ENCODE assay signal across 32 cellular contexts in the genomic region with DNA sequence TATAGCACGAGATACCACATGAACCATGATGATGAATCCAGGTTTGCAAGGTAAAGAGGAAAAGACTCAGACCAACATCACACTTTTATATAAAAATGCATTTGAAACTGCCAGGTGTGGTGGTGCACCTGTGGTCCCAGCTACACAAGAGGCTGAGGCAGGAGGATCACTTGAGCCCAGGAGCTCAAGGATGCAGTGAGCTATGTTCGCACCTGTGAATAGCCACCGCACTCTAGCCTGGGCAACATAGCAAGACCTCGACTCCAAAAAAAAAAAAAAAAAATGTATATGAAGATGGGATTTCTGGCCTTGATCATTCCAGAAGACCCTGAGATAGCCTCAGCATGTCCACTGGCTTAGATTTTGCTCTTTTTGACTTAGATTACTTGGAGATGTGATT.
"Had no signal": no experiment of that assay in that cellular context is flagged by ENCODE, and none has a peak within 500 bp of the region (broad histone marks: within the 10 kb centered on the region; RNA-seq: fewer than 3 reads in every experiment).

No MANE protein-coding gene starts in this region.

- H3K4me1 Mint-ChIP-seq: activated CD4-positive, alpha-beta T cell treated with anti-CD3 and anti-CD28 coated beads for 36 hours; activated CD4-positive, alpha-beta T cell treated with anti-CD3 and anti-CD28 coated beads, Interleukin-2, amount 10 ng/mL, durations not matched to agents 24 days and 14 days; central memory CD8-positive, alpha-beta T cell had no signal

- H3K27ac Mint-ChIP-seq: activated CD4-positive, alpha-beta memory T cell treated with anti-CD3 and anti-CD28 coated beads for 36 hours; activated CD4-positive, alpha-beta T cell treated with anti-CD3 and anti-CD28 coated beads for 36 hours; activated CD4-positive, alpha-beta T cell treated with anti-CD3 and anti-CD28 coated beads, Interleukin-2, amount 10 ng/mL, durations not matched to agents 24 days and 14 days; activated CD8-positive, alpha-beta T cell treated with anti-CD3 and anti-CD28 coated beads, Interleukin-2, amount 10 ng/mL, durations not matched to agents 7 days and 5 days; activated naive CD8-positive, alpha-beta T cell; activated T-cell treated with anti-CD3 and anti-CD28 coated beads, Interleukin-2, amount 50 U/mL, for 24 hours; activated T-cell treated with anti-CD3 and anti-CD28 coated beads, Interleukin-2, amount 50 U/mL, for 72 hours; dendritic cell treated with granulocyte-macrophage colony-stimulating factor and Interleukin-4, amounts not matched to agents 40 ng/mL and 50 ng/mL, for 4 days; T-helper 17 cell; T-helper 2 cell treated with Interferon-gamma antibody and Interleukin-4, amounts not matched to agents 5 μg/mL and 100 μg/mL, for 36 hours had no signal

- H3K27me3 Mint-ChIP-seq: activated CD4-positive, alpha-beta T cell treated with anti-CD3 and anti-CD28 coated beads, Interleukin-2, amount 10 ng/mL, durations not matched to agents 24 days and 14 days had no signal

- H3K4me3 ChIP-seq: coronary artery, dorsolateral prefrontal cortex, esophagus muscularis mucosa, gastrocnemius medialis, heart left ventricle had no signal

- H3K9me3 Mint-ChIP-seq: activated CD4-positive, alpha-beta memory T cell treated with anti-CD3 and anti-CD28 coated beads for 36 hours; activated CD4-positive, alpha-beta T cell treated with anti-CD3 and anti-CD28 coated beads, Interleukin-2, amount 10 ng/mL, durations not matched to agents 24 days and 14 days; activated T-cell treated with anti-CD3 and anti-CD28 coated beads, Interleukin-2, amount 50 U/mL, for 24 hours; activated T-cell treated with anti-CD3 and anti-CD28 coated beads, Interleukin-2, amount 50 U/mL, for 72 hours; central memory CD8-positive, alpha-beta T cell; dendritic cell treated with granulocyte-macrophage colony-stimulating factor and Interleukin-4, amounts not matched to agents 40 ng/mL and 50 ng/mL, for 4 days; T-helper 2 cell treated with Interferon-gamma antibody and Interleukin-4, amounts not matched to agents 5 μg/mL and 100 μg/mL, for 36 hours had no signal

- H3K9me3 ChIP-seq: esophagus muscularis mucosa, gastrocnemius medialis, heart left ventricle had no signal

- H3K27ac ChIP-seq: brain microvascular endothelial cell, coronary artery, dorsolateral prefrontal cortex, esophagus muscularis mucosa, foreskin keratinocyte, gastrocnemius medialis, heart left ventricle, WERI-Rb-1 had no signal

- H3K4me3 Mint-ChIP-seq: activated CD4-positive, alpha-beta memory T cell treated with anti-CD3 and anti-CD28 coated beads for 36 hours; activated CD4-positive, alpha-beta T cell treated with anti-CD3 and anti-CD28 coated beads for 36 hours; activated CD4-positive, alpha-beta T cell treated with anti-CD3 and anti-CD28 coated beads, Interleukin-2, amount 10 ng/mL, durations not matched to agents 24 days and 14 days; activated CD8-positive, alpha-beta T cell treated with anti-CD3 and anti-CD28 coated beads, Interleukin-2, amount 10 ng/mL, durations not matched to agents 7 days and 5 days; activated naive CD8-positive, alpha-beta T cell; activated T-cell treated with anti-CD3 and anti-CD28 coated beads, Interleukin-2, amount 50 U/mL, for 24 hours; activated T-cell treated with anti-CD3 and anti-CD28 coated beads, Interleukin-2, amount 50 U/mL, for 72 hours; central memory CD8-positive, alpha-beta T cell; dendritic cell treated with granulocyte-macrophage colony-stimulating factor and Interleukin-4, amounts not matched to agents 40 ng/mL and 50 ng/mL, for 4 days; T-helper 17 cell; T-helper 2 cell treated with Interferon-gamma antibody and Interleukin-4, amounts not matched to agents 5 μg/mL and 100 μg/mL, for 36 hours had no signal

- H3K36me3 ChIP-seq: brain microvascular endothelial cell, esophagus muscularis mucosa, gastrocnemius medialis, heart left ventricle, WERI-Rb-1 had no signal

- H3K27me3 ChIP-seq: brain microvascular endothelial cell, dorsolateral prefrontal cortex, esophagus muscularis mucosa, foreskin keratinocyte, gastrocnemius medialis, heart left ventricle had no signal

- DNase-seq: activated CD4-positive, alpha-beta memory T cell treated with anti-CD3 and anti-CD28 coated beads for 36 hours; activated CD4-positive, alpha-beta T cell treated with anti-CD3 and anti-CD28 coated beads for 36 hours; activated CD4-positive, alpha-beta T cell treated with anti-CD3 and anti-CD28 coated beads, Interleukin-2, amount 10 ng/mL, durations not matched to agents 24 days and 14 days; activated CD4-positive, CD25-positive, alpha-beta regulatory T cell; activated CD4-positive, CD25-positive, alpha-beta regulatory T cell treated with anti-CD3 and anti-CD28 coated beads, Interleukin-2, amount 50 U/mL, for 72 hours; activated CD8-positive, alpha-beta memory T cell treated with anti-CD3 and anti-CD28 coated beads, Interleukin-2, amount 50 U/mL, for 48 hours; activated CD8-positive, alpha-beta T cell treated with anti-CD3 and anti-CD28 coated beads, Interleukin-2, amount 10 ng/mL, durations not matched to agents 7 days and 5 days; activated gamma-delta T cell treated with Interleukin-2 at 50 U/mL for 16 hours; activated naive CD4-positive, alpha-beta T cell treated with anti-CD3 and anti-CD28 coated beads, Interleukin-2, amount 50 U/mL, for 16 hours; activated naive CD4-positive, alpha-beta T cell treated with Interleukin-2 at 50 U/mL for 16 hours; activated T-cell treated with anti-CD3 and anti-CD28 coated beads for 4 hours; activated T-cell treated with anti-CD3 and anti-CD28 coated beads, Interleukin-2, amount 50 U/mL, for 24 hours; activated T-cell treated with anti-CD3 and anti-CD28 coated beads, Interleukin-2, amount 50 U/mL, for 72 hours; amniotic stem cell; anterior cingulate cortex; brain microvascular endothelial cell; dorsolateral prefrontal cortex; effector memory CD4-positive, alpha-beta T cell; erythroblast; foreskin keratinocyte; gastrocnemius medialis; glutamatergic neuron; heart left ventricle; T-helper 17 cell; T1000; WERI-Rb-1 had no signal

- ATAC-seq: activated CD4-positive, alpha-beta T cell treated with anti-CD3 and anti-CD28 coated beads for 36 hours; activated CD8-positive, alpha-beta T cell treated with anti-CD3 and anti-CD28 coated beads, Interleukin-2, amount 10 ng/mL, durations not matched to agents 7 days and 5 days; activated T-cell treated with anti-CD3 and anti-CD28 coated beads, Interleukin-2, amount 50 U/mL, for 72 hours; foreskin keratinocyte; gastrocnemius medialis; heart left ventricle; T-helper 17 cell had no signal

- H3K36me3 Mint-ChIP-seq: activated CD4-positive, alpha-beta memory T cell treated with anti-CD3 and anti-CD28 coated beads for 36 hours; activated naive CD8-positive, alpha-beta T cell had no signal
